10 cellular contexts compared by ENCODE assay signal in the genomic region with DNA sequence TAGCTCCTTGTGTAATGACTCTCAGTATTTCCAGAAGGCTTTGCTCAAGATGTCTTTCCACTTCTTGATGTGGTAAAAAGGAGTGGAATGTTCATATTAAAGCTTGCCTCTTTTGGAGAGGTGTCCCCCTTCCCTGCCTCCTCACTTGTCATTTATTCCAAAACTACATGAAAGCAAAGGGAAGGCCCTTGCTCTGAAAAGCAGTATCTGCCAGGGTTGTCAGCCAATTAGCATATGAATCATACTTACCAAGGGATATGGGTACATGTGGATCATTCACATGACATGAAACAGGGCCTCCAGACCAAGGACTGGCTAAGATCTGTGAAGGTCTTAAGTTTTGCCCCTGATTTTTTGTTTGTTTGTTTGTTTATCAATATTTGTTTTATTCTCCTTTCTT. TPM values are rescaled to one million over a fixed set of nuclear protein-coding genes. Genes with fewer than 3 reads are reported as not detected.
DNase-seq lines count a peak whose midpoint lies in the region; ATAC-seq and TF ChIP-seq lines count a peak whose summit lies in the region.
"Had no signal": no experiment of that assay in that cellular context is flagged by ENCODE, and none has a peak within 500 bp of the region (broad histone marks: within the 10 kb centered on the region; RNA-seq: fewer than 3 reads in every experiment).

No MANE protein-coding gene starts in this region.

- no peaks in the 10 kb centered on the region for H4K20me1 ChIP-seq in osteoblast (ENCODE audit: insufficient read depth, low read length)

- H3K27me3 ChIP-seq in CD8-positive, alpha-beta memory T cell (ENCODE audit: insufficient read depth, low read length, poor library complexity, severe bottlenecking): no peaks in the 10 kb centered on the region
- no peaks in the 10 kb centered on the region for H3K27me3 ChIP-seq in osteoblast (ENCODE audit: insufficient read depth, low read length)
- no peaks in the 10 kb centered on the region for H3K27me3 ChIP-seq in WERI-Rb-1 (ENCODE audit: insufficient read depth, low read depth, severe bottlenecking)

- no peak for ATAC-seq in GM18519 (IDR thresholded peaks at IDR 0.05; ENCODE audit: low FRiP score, unreplicated experiment)

- H2AFZ ChIP-seq in osteoblast (ENCODE audit: low read length): no peak overlapping the region

- H3K9me3 Mint-ChIP-seq in CD8-positive, alpha-beta memory T cell: peaks cover 0 to 2% (median 0%) of the 10 kb centered on the region in 5 donors
- no peaks in the 10 kb centered on the region for H3K9me3 Mint-ChIP-seq in chondrocyte (ENCODE audit: low read depth)

- H3K36me3 ChIP-seq in CD8-positive, alpha-beta memory T cell (ENCODE audit: insufficient read depth, low read length): no peaks in the 10 kb centered on the region
- no peaks in the 10 kb centered on the region for H3K36me3 ChIP-seq in osteoblast (ENCODE audit: insufficient read depth, low read length)
- H3K36me3 ChIP-seq in WERI-Rb-1: no peaks in the 10 kb centered on the region

- H3K4me3 ChIP-seq in CD8-positive, alpha-beta memory T cell (ENCODE audit: low read length): no peak overlapping the region
- H3K4me3 ChIP-seq in osteoblast (ENCODE audit: insufficient read depth, low read length) (no peak overlapping the region), WERI-Rb-1 (ENCODE audit: low read depth, low read length) (no peak overlapping the region)

- peaks cover 45 to 57% (median 49%) of the 10 kb centered on the region in 3 donors for H3K4me1 Mint-ChIP-seq in CD8-positive, alpha-beta memory T cell
- H3K4me1 Mint-ChIP-seq in chondrocyte (ENCODE audit: low read depth): peaks cover 71% of the 10 kb centered on the region

- H3K4me3 Mint-ChIP-seq in CD8-positive, alpha-beta memory T cell: no peak overlapping the region
- no peak overlapping the region for H3K4me3 Mint-ChIP-seq in chondrocyte (ENCODE audit: unreplicated experiment)

- POLR2A ChIA-PET in CD8-positive, alpha-beta memory T cell (lab: Charles Lee): no interaction called here

- H3K27ac Mint-ChIP-seq in CD8-positive, alpha-beta memory T cell: peak overlapping the region in 5 of 8 donors; percentile 17 to 85 (median 66)
- peak overlapping the region; percentile 95 for H3K27ac Mint-ChIP-seq in chondrocyte (ENCODE audit: unreplicated experiment)

- no peak overlapping the region for H3K27ac ChIP-seq in CD8-positive, alpha-beta memory T cell (ENCODE audit: low read depth, low read length)
- H3K27ac ChIP-seq in osteoblast (ENCODE audit: low read depth, low read length): peak overlapping the region; percentile 52
- H3K27ac ChIP-seq in WERI-Rb-1: no peak overlapping the region

- H3K4me1 ChIP-seq in CD8-positive, alpha-beta memory T cell (ENCODE audit: insufficient read depth, low read length): peaks cover 26% of the 10 kb centered on the region
- H3K4me1 ChIP-seq in osteoblast (ENCODE audit: insufficient read depth, low read length): peaks cover 25% of the 10 kb centered on the region

- H3K36me3 Mint-ChIP-seq in CD8-positive, alpha-beta memory T cell: no peaks in the 10 kb centered on the region
- H3K36me3 Mint-ChIP-seq in chondrocyte (ENCODE audit: low read depth): no peaks in the 10 kb centered on the region

- no peak for DNase-seq in CD8-positive, alpha-beta memory T cell
- DNase-seq in M059J (ENCODE audit: low read depth): peak; percentile 49
- no peak for DNase-seq in chondrocyte (ENCODE audit: low spot score)
- peak; percentile 61 for DNase-seq in osteoblast (ENCODE audit: insufficient read length, low spot score, missing footprints)
- no peak for DNase-seq in WERI-Rb-1
- DNase-seq in DMS114 treated with DMSO at 0.1 percent for 48 hours (lab: John Stamatoyannopoulos, UW; ENCODE audit: unreplicated experiment): no peak
- no peak for DNase-seq in NCI-H2029 (lab: John Stamatoyannopoulos, UW)
- DNase-seq: islet precursor cell, SHP77 had no signal

- no peak overlapping the region for H3K4me2 ChIP-seq in osteoblast (ENCODE audit: insufficient read depth, low read length)

- no peaks in the 10 kb centered on the region for H3K9me3 ChIP-seq in CD8-positive, alpha-beta memory T cell (ENCODE audit: low read length)
- H3K9me3 ChIP-seq in osteoblast (ENCODE audit: low read depth, low read length) (no peaks in the 10 kb centered on the region), WERI-Rb-1 (ENCODE audit: severe bottlenecking) (no peaks in the 10 kb centered on the region)

- CTCF ChIA-PET in CD8-positive, alpha-beta memory T cell (lab: Charles Lee): interaction anchor here (1.5 kb wide), 1 partner anchor 48 kb away, joined by 4 read pairs; no protein-coding TSS in a partner anchor

- TF ChIP-seq CTCF in chondrocyte (IDR thresholded peaks at IDR 0.05): no peak
- no peak for TF ChIP-seq CTCF in osteoblast (IDR thresholded peaks at IDR 0.05; ENCODE audit: extremely low read depth, low read depth, low read length)
- no peak for TF ChIP-seq CTCF in WERI-Rb-1 (IDR thresholded peaks at IDR 0.05; ENCODE audit: low read depth, low read length)

- H3K79me2 ChIP-seq in osteoblast (ENCODE audit: insufficient read depth, low read length): peaks cover 32% of the 10 kb centered on the region

- H3K27me3 Mint-ChIP-seq in CD8-positive, alpha-beta memory T cell: no peaks in the 10 kb centered on the region
- H3K27me3 Mint-ChIP-seq in chondrocyte (ENCODE audit: low read depth): no peaks in the 10 kb centered on the region

RNA-seq across cellular contexts. Expression of gene ANXA4, which starts 31.3 kb away (rescaled TPM):
- total RNA-seq in CD8-positive, alpha-beta memory T cell: 10 to 100 TPM; 30.2 to 33.7 TPM
- 38.6 TPM for polyA plus RNA-seq in CD8-positive, alpha-beta memory T cell
- 9.1 and 16.9 TPM in 2 replicates for total RNA-seq in M059J (2014; rRNA removed; shearing (Covaris generic))
- total RNA-seq in chondrocyte (88.1 to 100 TPM (median 99.0 TPM) in 3 replicates), osteoblast (38.4 and 43.9 TPM in 2 replicates)

RNA-seq across cellular contexts. Expression of gene GMCL1, which starts 56.3 kb away (rescaled TPM):
- total RNA-seq in CD8-positive, alpha-beta memory T cell: 10 to 100 TPM; 15.5 to 17.6 TPM
- 38.4 TPM for polyA plus RNA-seq in CD8-positive, alpha-beta memory T cell
- 3.5 and 9.4 TPM in 2 replicates for total RNA-seq in M059J (2014; rRNA removed; shearing (Covaris generic))
- total RNA-seq in chondrocyte (13.6 to 20.7 TPM (median 13.6 TPM) in 3 replicates), osteoblast (8.7 and 11.2 TPM in 2 replicates)

Comparison
In these comparisons a context has a peak if more than half of its experiments do, and no peak if none do; other contexts are left out.
1. DNase-seq: peak in M059J (single experiment) and osteoblast (single experiment); none in CD8-positive, alpha-beta memory T cell (0 of 5), chondrocyte (single experiment), WERI-Rb-1 (single experiment), DMS114 treated with DMSO at 0.1 percent for 48 hours (single experiment) and NCI-H2029 (single experiment).